In the genomic region with DNA sequence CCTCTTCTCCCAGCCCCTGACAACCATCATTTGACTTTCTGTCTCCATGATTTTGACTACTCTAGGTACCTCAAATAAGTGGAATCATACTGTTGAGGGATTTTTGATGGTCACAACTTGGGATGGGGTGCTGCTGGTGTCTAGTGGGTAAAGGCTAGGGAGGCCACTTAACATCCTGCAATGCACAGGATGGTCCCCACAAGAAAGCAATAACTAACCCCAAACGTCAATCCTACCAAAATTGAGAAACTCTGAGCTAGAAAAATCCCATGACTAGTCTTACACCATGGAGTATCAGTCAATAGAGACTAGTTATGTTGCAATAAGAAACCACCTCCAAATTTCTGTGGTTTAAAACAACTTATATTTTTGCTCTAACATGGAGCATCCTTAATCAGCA, we compare ENCODE assay signal across 8 cellular contexts. TPM values are rescaled to one million over a fixed set of nuclear protein-coding genes. Genes with fewer than 3 reads are reported as not detected.
"Had no signal": no experiment of that assay in that cellular context is flagged by ENCODE, and none has a peak within 500 bp of the region (broad histone marks: within the 10 kb centered on the region; RNA-seq: fewer than 3 reads in every experiment).

No MANE protein-coding gene starts in this region.

RNA-seq across cellular contexts. Expression of a gene that starts 24.3 kb away (rescaled TPM):
- total RNA-seq: OCI-LY7, PC-9 had no signal

RNA-seq across cellular contexts. Expression of a gene that starts 29.5 kb away (rescaled TPM):
- total RNA-seq: PC-3, PC-9, Right ventricle myocardium inferior, Right ventricle myocardium superior, RPMI7951, SJSA1, SK-MEL-5 had no signal
